Comparison of ENCODE assay signal across 25 cellular contexts in genomic region chr4:142440093-142440492, GRCh38.
"Had no signal": no experiment of that assay in that cellular context is flagged by ENCODE, and none has a peak within 500 bp of the region (broad histone marks: within the 10 kb centered on the region; RNA-seq: fewer than 3 reads in every experiment).

No MANE protein-coding gene starts in this region.

- FAIRE-seq: kidney had no signal

- H3K4me2 ChIP-seq: neural progenitor cell had no signal

- H3K9ac ChIP-seq: neural progenitor cell had no signal

- H3K27me3 ChIP-seq: neural progenitor cell, sigmoid colon, testis, uterus had no signal

- H3K4me3 ChIP-seq: lower lobe of right lung, neural progenitor cell, sigmoid colon, testis, uterus had no signal

- H2AFZ ChIP-seq: neural progenitor cell had no signal

- H3K9me3 ChIP-seq: lower lobe of right lung, sigmoid colon, testis, uterus had no signal

- H3K36me3 ChIP-seq: lower lobe of right lung, neural progenitor cell, sigmoid colon, uterus had no signal

- ATAC-seq: activated CD4-positive, CD25-positive, alpha-beta regulatory T cell treated with anti-CD3 and anti-CD28 coated beads, Interleukin-2, amount 50 U/mL, for 24 hours; activated naive CD8-positive, alpha-beta T cell treated with anti-CD3 and anti-CD28 coated beads, Interleukin-2, amount 50 U/mL, for 24 hours; activated T-cell treated with anti-CD3 and anti-CD28 coated beads, Interleukin-2, amount 50 U/mL, for 72 hours; left lobe of liver; lower lobe of right lung; naive thymus-derived CD8-positive, alpha-beta T cell had no signal

- H3K4me1 ChIP-seq: lower lobe of right lung, testis, uterus had no signal

- DNase-seq: activated CD4-positive, alpha-beta memory T cell treated with anti-CD3 and anti-CD28 coated beads, Interleukin-2, amount 10 ng/mL, durations not matched to agents 7 days and 5 days; activated CD4-positive, alpha-beta T cell treated with anti-CD3 and anti-CD28 coated beads, Interleukin-2, amount 10 ng/mL, durations not matched to agents 24 days and 14 days; activated effector memory CD4-positive, alpha-beta T cell treated with anti-CD3 and anti-CD28 coated beads, Interleukin-2, amount 50 U/mL, for 16 hours; activated naive CD4-positive, alpha-beta T cell treated with anti-CD3 and anti-CD28 coated beads, Interleukin-2, amount 50 U/mL, for 16 hours; activated naive CD8-positive, alpha-beta T cell treated with anti-CD3 and anti-CD28 coated beads, Interleukin-2, amount 50 U/mL, for 24 hours; activated T-cell treated with anti-CD3 and anti-CD28 coated beads, Interleukin-2, amount 50 U/mL, for 72 hours; anterior cingulate cortex; caudate nucleus; kidney; lower lobe of right lung; mesendoderm; naive thymus-derived CD8-positive, alpha-beta T cell; posterior cingulate gyrus; retina; sigmoid colon; stimulated activated CD4-positive, alpha-beta T cell treated with anti-CD3 and anti-CD28 coated beads, Interleukin-2, amount 100 ng/mL, for 48 hours; stimulated activated CD8-positive, alpha-beta memory T cell treated with anti-CD3 and anti-CD28 coated beads, Interleukin-4, amount 100 ng/mL, for 48 hours; stimulated activated naive CD4-positive, alpha-beta T cell; testis; trophoblast cell; uterus had no signal

- H3K27ac ChIP-seq: lower lobe of right lung, neural progenitor cell, sigmoid colon, testis, uterus, VCaP had no signal
